ENCODE assay signal across 1 cellular context in the genomic region with DNA sequence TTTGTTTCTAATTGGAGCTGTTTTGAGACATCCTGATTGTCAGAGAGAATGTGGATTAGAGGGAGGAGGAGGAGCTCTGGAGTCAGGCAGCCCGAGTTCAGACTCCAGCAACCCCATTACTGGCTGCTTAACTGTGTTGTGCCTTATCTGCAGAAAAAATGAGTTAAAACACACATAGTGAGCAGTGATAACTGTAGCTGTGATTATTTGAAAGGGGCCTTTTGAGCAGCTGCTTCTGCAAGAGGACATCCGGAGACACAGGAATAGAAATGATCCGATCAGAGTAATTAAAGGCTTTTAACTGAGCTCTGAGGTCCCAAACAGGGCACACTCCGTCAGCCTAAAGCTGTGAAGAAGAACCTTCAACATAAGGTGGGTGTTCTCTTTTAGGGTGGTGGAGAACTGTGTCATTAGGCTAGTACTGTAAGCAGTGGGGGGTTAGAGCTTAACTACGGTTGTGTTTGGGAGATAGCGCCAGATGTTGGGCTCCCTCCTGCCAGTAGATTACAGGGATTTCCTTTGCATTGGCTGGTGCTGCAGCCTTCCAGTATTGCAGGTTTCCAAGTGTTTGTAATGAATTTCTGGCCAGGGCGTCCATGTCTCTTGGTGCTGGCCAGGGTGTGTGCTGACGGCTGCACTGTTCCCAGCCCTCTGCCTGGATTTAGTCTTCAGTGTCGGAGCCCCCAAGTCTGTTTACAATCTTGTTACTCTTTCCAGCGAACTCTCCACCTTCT.
TF ChIP-seq lines count a peak whose summit lies in the region.

No MANE protein-coding gene starts in this region.

TF ChIP-seq in SK-N-SH treated with all-trans-retinoic acid at 6 μM for 48 hours, 23 proteins besides CTCF, POLR2A, EP300 and RAD21 (continued from another document):
- TF ChIP-seq, protein P1, sequence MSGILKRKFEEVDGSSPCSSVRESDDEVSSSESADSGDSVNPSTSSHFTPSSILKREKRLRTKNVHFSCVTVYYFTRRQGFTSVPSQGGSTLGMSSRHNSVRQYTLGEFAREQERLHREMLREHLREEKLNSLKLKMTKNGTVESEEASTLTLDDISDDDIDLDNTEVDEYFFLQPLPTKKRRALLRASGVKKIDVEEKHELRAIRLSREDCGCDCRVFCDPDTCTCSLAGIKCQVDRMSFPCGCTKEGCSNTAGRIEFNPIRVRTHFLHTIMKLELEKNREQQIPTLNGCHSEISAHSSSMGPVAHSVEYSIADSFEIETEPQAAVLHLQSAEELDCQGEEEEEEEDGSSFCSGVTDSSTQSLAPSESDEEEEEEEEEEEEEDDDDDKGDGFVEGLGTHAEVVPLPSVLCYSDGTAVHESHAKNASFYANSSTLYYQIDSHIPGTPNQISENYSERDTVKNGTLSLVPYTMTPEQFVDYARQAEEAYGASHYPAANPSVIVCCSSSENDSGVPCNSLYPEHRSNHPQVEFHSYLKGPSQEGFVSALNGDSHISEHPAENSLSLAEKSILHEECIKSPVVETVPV (CRISPR knock-in tag; IDR thresholded peaks at IDR 0.05), result no peak
- TF ChIP-seq RARB (CRISPR knock-in tag; IDR thresholded peaks at IDR 0.05) (no peak), ISL1 (CRISPR knock-in tag; IDR thresholded peaks at IDR 0.05) (no peak), GLIS3 (CRISPR knock-in tag; IDR thresholded peaks at IDR 0.05) (no peak), ZNF565 (CRISPR knock-in tag; conservative IDR thresholded peaks at IDR 0.05; ENCODE audit: low read depth) (no peak), CSDC2 (CRISPR knock-in tag; IDR thresholded peaks at IDR 0.05) (no peak)
- TF ChIP-seq, protein P2, sequence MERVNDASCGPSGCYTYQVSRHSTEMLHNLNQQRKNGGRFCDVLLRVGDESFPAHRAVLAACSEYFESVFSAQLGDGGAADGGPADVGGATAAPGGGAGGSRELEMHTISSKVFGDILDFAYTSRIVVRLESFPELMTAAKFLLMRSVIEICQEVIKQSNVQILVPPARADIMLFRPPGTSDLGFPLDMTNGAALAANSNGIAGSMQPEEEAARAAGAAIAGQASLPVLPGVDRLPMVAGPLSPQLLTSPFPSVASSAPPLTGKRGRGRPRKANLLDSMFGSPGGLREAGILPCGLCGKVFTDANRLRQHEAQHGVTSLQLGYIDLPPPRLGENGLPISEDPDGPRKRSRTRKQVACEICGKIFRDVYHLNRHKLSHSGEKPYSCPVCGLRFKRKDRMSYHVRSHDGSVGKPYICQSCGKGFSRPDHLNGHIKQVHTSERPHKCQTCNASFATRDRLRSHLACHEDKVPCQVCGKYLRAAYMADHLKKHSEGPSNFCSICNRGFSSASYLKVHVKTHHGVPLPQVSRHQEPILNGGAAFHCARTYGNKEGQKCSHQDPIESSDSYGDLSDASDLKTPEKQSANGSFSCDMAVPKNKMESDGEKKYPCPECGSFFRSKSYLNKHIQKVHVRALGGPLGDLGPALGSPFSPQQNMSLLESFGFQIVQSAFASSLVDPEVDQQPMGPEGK (CRISPR knock-in tag; IDR thresholded peaks at IDR 0.05; ENCODE audit: borderline replicate concordance), result no peak
